In genomic region chr2:120619579-120619978, GRCh38 we compare ENCODE assay signal across 1 cellular context.
TF ChIP-seq lines count a peak whose summit lies in the region.

No MANE protein-coding gene starts in this region.

TF ChIP-seq in HepG2, 621 proteins besides CTCF, POLR2A, EP300 and RAD21 (continued from another document and continues in another):
- no peak for TF ChIP-seq IRF9 (CRISPR knock-in tag; IDR thresholded peaks at IDR 0.05; ENCODE audit: borderline replicate concordance)
- TF ChIP-seq KDM2A (CRISPR knock-in tag; IDR thresholded peaks at IDR 0.05; ENCODE audit: borderline replicate concordance, low read depth): no peak
- TF ChIP-seq HHEX (CRISPR knock-in tag; IDR thresholded peaks at IDR 0.05): no peak
- no peak for TF ChIP-seq ZSCAN29 (CRISPR knock-in tag; conservative IDR thresholded peaks at IDR 0.05)
- no peak for TF ChIP-seq ZNF33A (CRISPR knock-in tag; IDR thresholded peaks at IDR 0.05; ENCODE audit: borderline replicate concordance)
- TF ChIP-seq MAFF (IDR thresholded peaks at IDR 0.05; ENCODE audit: low read depth, low read length): no peak
- no peak for TF ChIP-seq JDP2 (CRISPR knock-in tag; IDR thresholded peaks at IDR 0.05; ENCODE audit: borderline replicate concordance)
- TF ChIP-seq TAF15 (IDR thresholded peaks at IDR 0.05; ENCODE audit: low read depth, low read length, poor library complexity, severe bottlenecking): no peak
- TF ChIP-seq GZF1 (CRISPR knock-in tag; IDR thresholded peaks at IDR 0.05): no peak
- TF ChIP-seq ZNF615 (CRISPR knock-in tag; IDR thresholded peaks at IDR 0.05; ENCODE audit: borderline replicate concordance): no peak
- TF ChIP-seq ZNF816 (CRISPR knock-in tag; IDR thresholded peaks at IDR 0.05; ENCODE audit: borderline replicate concordance): peak; percentile 64; the same call in 1 of the 2 replicates
- no peak for TF ChIP-seq ZNF709 (CRISPR knock-in tag; IDR thresholded peaks at IDR 0.05)
- TF ChIP-seq THRA (CRISPR knock-in tag; IDR thresholded peaks at IDR 0.05; ENCODE audit: borderline replicate concordance): 0 out of 2 replicates have a peak, but pooled peaks have one; percentile 15
- no peak for TF ChIP-seq ZNF232 (CRISPR knock-in tag; IDR thresholded peaks at IDR 0.05; ENCODE audit: borderline replicate concordance)
- no peak for TF ChIP-seq ZNF251 (CRISPR knock-in tag; IDR thresholded peaks at IDR 0.05)
- TF ChIP-seq ZNF749 (CRISPR knock-in tag; IDR thresholded peaks at IDR 0.05; ENCODE audit: borderline replicate concordance): no peak
- TF ChIP-seq ZNF546 (CRISPR knock-in tag; conservative IDR thresholded peaks at IDR 0.05): no peak
- peak; percentile 33; the same call in 1 of the 2 replicates for TF ChIP-seq NR2F6 (IDR thresholded peaks at IDR 0.05)
- TF ChIP-seq NR2F6 (CRISPR knock-in tag; IDR thresholded peaks at IDR 0.05): no peak
- TF ChIP-seq ZNF292 (CRISPR knock-in tag; IDR thresholded peaks at IDR 0.05; ENCODE audit: borderline replicate concordance, low read depth): peak; percentile 74; the same call in 1 of the 2 replicates
- no peak for TF ChIP-seq ZNF607 (CRISPR knock-in tag; IDR thresholded peaks at IDR 0.05; ENCODE audit: borderline replicate concordance)
- TF ChIP-seq THYN1 (CRISPR knock-in tag; IDR thresholded peaks at IDR 0.05; ENCODE audit: borderline replicate concordance, low read depth): no peak
- TF ChIP-seq MTERF4 (CRISPR knock-in tag; IDR thresholded peaks at IDR 0.05): no peak
- no peak for TF ChIP-seq STAT6 (CRISPR knock-in tag; IDR thresholded peaks at IDR 0.05; ENCODE audit: borderline replicate concordance)
- peak; percentile 89 for TF ChIP-seq PHF21A (CRISPR knock-in tag; IDR thresholded peaks at IDR 0.05)
- no peak for TF ChIP-seq ZKSCAN1 (IDR thresholded peaks at IDR 0.05; ENCODE audit: low read length)
- peak; percentile 46 for TF ChIP-seq ZMYM4 (CRISPR knock-in tag; IDR thresholded peaks at IDR 0.05)
- TF ChIP-seq THAP8 (CRISPR knock-in tag; IDR thresholded peaks at IDR 0.05; ENCODE audit: borderline replicate concordance): no peak
- no peak for TF ChIP-seq FOXP1 (IDR thresholded peaks at IDR 0.05)
- TF ChIP-seq FOXP1 (CRISPR knock-in tag; IDR thresholded peaks at IDR 0.05): peak; percentile 76
- no peak for TF ChIP-seq ZNF740 (CRISPR knock-in tag; IDR thresholded peaks at IDR 0.05)
- no peak for TF ChIP-seq EHMT2 (IDR thresholded peaks at IDR 0.05; ENCODE audit: borderline replicate concordance, low read depth, low read length)
- no peak for TF ChIP-seq NFYC (CRISPR knock-in tag; IDR thresholded peaks at IDR 0.05)
- TF ChIP-seq ZBTB26 (CRISPR knock-in tag; IDR thresholded peaks at IDR 0.05; ENCODE audit: borderline replicate concordance): peak; percentile 51; the same call in 1 of the 2 replicates
- peak; percentile 80 for TF ChIP-seq HDAC2 (CRISPR knock-in tag; IDR thresholded peaks at IDR 0.05)
- no peak for TF ChIP-seq NPAS2 (CRISPR knock-in tag; IDR thresholded peaks at IDR 0.05; ENCODE audit: borderline replicate concordance)
- TF ChIP-seq HNF1A (IDR thresholded peaks at IDR 0.05; ENCODE audit: low read depth): peak; percentile 80
- peak; percentile 94 for TF ChIP-seq HNF1A (CRISPR knock-in tag; IDR thresholded peaks at IDR 0.05; ENCODE audit: borderline replicate concordance)
- no peak for TF ChIP-seq ZBTB38 (CRISPR knock-in tag; IDR thresholded peaks at IDR 0.05)
- peak; percentile 83 for TF ChIP-seq BCL6 (CRISPR knock-in tag; IDR thresholded peaks at IDR 0.05)
- TF ChIP-seq TEAD2 (CRISPR knock-in tag; IDR thresholded peaks at IDR 0.05): no peak
- TF ChIP-seq TFDP2 (CRISPR knock-in tag; IDR thresholded peaks at IDR 0.05): no peak
- TF ChIP-seq ZBTB37 (CRISPR knock-in tag; IDR thresholded peaks at IDR 0.05): peak; percentile 75
- TF ChIP-seq ZBTB34 (CRISPR knock-in tag; IDR thresholded peaks at IDR 0.05): peak; percentile 76; the same call in 1 of the 2 replicates
- TF ChIP-seq SPEN (CRISPR knock-in tag; IDR thresholded peaks at IDR 0.05; ENCODE audit: low read depth): 0 out of 2 replicates have a peak, but pooled peaks have one; percentile 22
- no peak for TF ChIP-seq ZNF337 (CRISPR knock-in tag; IDR thresholded peaks at IDR 0.05; ENCODE audit: borderline replicate concordance, low read depth)
- 0 out of 2 replicates have a peak, but pooled peaks have one; percentile 37 for TF ChIP-seq BRF2 (CRISPR knock-in tag; IDR thresholded peaks at IDR 0.05)
- TF ChIP-seq FOXC1 (CRISPR knock-in tag; IDR thresholded peaks at IDR 0.05; ENCODE audit: borderline replicate concordance): no peak
- TF ChIP-seq TBX2 (CRISPR knock-in tag; IDR thresholded peaks at IDR 0.05; ENCODE audit: borderline replicate concordance): peak; percentile 85
